25 cellular contexts compared by ENCODE assay signal in genomic region chr17:83150369-83151055, GRCh38.
DNase-seq lines count a peak whose midpoint lies in the region; ATAC-seq, FAIRE-seq and TF ChIP-seq lines count a peak whose summit lies in the region.
"Had no signal": no experiment of that assay in that cellular context is flagged by ENCODE, and none has a peak within 500 bp of the region (broad histone marks: within the 10 kb centered on the region; RNA-seq: fewer than 3 reads in every experiment).

No MANE protein-coding gene starts in this region.

- H3K4me3 Mint-ChIP-seq in effector memory CD8-positive, alpha-beta T cell = no peak overlapping the region
- peak overlapping the region; percentile 52 for H3K4me3 Mint-ChIP-seq in osteocyte (ENCODE audit: unreplicated experiment)
- H3K4me3 Mint-ChIP-seq: B cell; CD8-positive, alpha-beta memory T cell had no signal

- H3K9ac ChIP-seq in HepG2 (ENCODE audit: insufficient read depth, low read depth, low read length) = no peak overlapping the region

- no peak for ATAC-seq in HepG2
- no peak for ATAC-seq in right lobe of liver
- ATAC-seq in effector memory CD8-positive, alpha-beta T cell (replicated peaks) = no peak
- no peak for ATAC-seq in upper lobe of right lung
- no peak for ATAC-seq in HG03354 (IDR thresholded peaks at IDR 0.05; ENCODE audit: poor library complexity, severe bottlenecking, unreplicated experiment)
- ATAC-seq in GM18858 (IDR thresholded peaks at IDR 0.05; ENCODE audit: unreplicated experiment) = no peak
- ATAC-seq: left cardiac atrium had no signal

- H3K27me3 Mint-ChIP-seq in effector memory CD8-positive, alpha-beta T cell = peaks cover 10 to 21% of the 10 kb centered on the region in 2 donors
- no peaks in the 10 kb centered on the region for H3K27me3 Mint-ChIP-seq in osteocyte (ENCODE audit: unreplicated experiment)

- H3K79me2 ChIP-seq in HepG2 (ENCODE audit: insufficient read depth, low read length) = no peaks in the 10 kb centered on the region

- H3K9me3 ChIP-seq in HepG2 (ENCODE audit: low read length) (no peaks in the 10 kb centered on the region), right lobe of liver (no peaks in the 10 kb centered on the region), upper lobe of right lung (no peaks in the 10 kb centered on the region)
- H3K9me3 ChIP-seq: HAP-1, ovary had no signal

- H3K36me3 ChIP-seq in HepG2 (replicated peaks in 1 of 2; ENCODE audit: control insufficient read depth in 1 of 2, insufficient read depth in 2 of 2, low read length in 2 of 2) (no peaks in the 10 kb centered on the region), right lobe of liver (no peaks in the 10 kb centered on the region), upper lobe of right lung (no peaks in the 10 kb centered on the region)
- H3K36me3 ChIP-seq: HAP-1, ovary had no signal

- H3K4me1 Mint-ChIP-seq in effector memory CD8-positive, alpha-beta T cell (ENCODE audit: low read depth in 2 of 2) = peaks cover 5% of the 10 kb centered on the region in 2 donors
- H3K4me1 Mint-ChIP-seq in osteocyte (ENCODE audit: unreplicated experiment) = peaks cover 87% of the 10 kb centered on the region

- POLR2A ChIA-PET in HepG2 (lab: Yijun Ruan, JAX) = interaction anchor here (1.4 to 1.7 kb wide), 4 partner anchors 24 to 102 kb away, joined by 3 to 8 read pairs (median 6); no protein-coding TSS in a partner anchor

- TF ChIP-seq EP300 in HepG2 (IDR thresholded peaks at IDR 0.05; ENCODE audit: low read depth in 2 of 2, low read length in 2 of 2) = no peak
- TF ChIP-seq EP300 in HepG2 (CRISPR knock-in tag; IDR thresholded peaks at IDR 0.05; ENCODE audit: borderline replicate concordance) = no peak

- no peak overlapping the region for H2AFZ ChIP-seq in HepG2 (ENCODE audit: low read length)

- H3K4me2 ChIP-seq in HepG2 (ENCODE audit: low read depth, low read length) = no peak overlapping the region; the same call in 1 of the 2 replicates

- peaks cover 1 to 25% of the 10 kb centered on the region in 2 experiments; a peak in 4 of 5 replicates for H3K27me3 ChIP-seq in HepG2 (ENCODE audit: control insufficient read depth in 1 of 2, insufficient read depth in 2 of 2, low read length in 2 of 2)
- no peaks in the 10 kb centered on the region for H3K27me3 ChIP-seq in right lobe of liver
- no peaks in the 10 kb centered on the region for H3K27me3 ChIP-seq in upper lobe of right lung
- H3K27me3 ChIP-seq: ovary had no signal

- in situ Hi-C loops in HepG2 (cut with HindIII; ENCODE audit: extremely low pct_ligation_motif_present, low pct_unique_long_range_greater_than_20kb) = no loop called here

- no peak overlapping the region for H3K27ac ChIP-seq in HepG2 (ENCODE audit: extremely low read length, insufficient read depth, low read length)
- no peak overlapping the region for H3K27ac ChIP-seq in right lobe of liver
- H3K27ac ChIP-seq in upper lobe of right lung = no peak overlapping the region

- H3K36me3 Mint-ChIP-seq in effector memory CD8-positive, alpha-beta T cell (ENCODE audit: insufficient read depth) = no peaks in the 10 kb centered on the region
- H3K36me3 Mint-ChIP-seq in osteocyte (ENCODE audit: unreplicated experiment) = no peaks in the 10 kb centered on the region
- H3K36me3 Mint-ChIP-seq: CD8-positive, alpha-beta memory T cell had no signal

- DNase-seq in HepG2 (ENCODE audit: low spot score) = no peak
- DNase-seq in right lobe of liver = no peak
- no peak for DNase-seq in effector memory CD8-positive, alpha-beta T cell
- peak; percentile 36 for DNase-seq in osteocyte (ENCODE audit: extremely low spot score, unreplicated experiment)
- no peak for DNase-seq in upper lobe of right lung
- DNase-seq: activated CD4-positive, alpha-beta T cell treated with anti-CD3 and anti-CD28 coated beads, Interleukin-2, amount 50 U/mL, for 48 hours; activated CD8-positive, alpha-beta memory T cell treated with anti-CD3 and anti-CD28 coated beads, Interleukin-2, amount 50 U/mL, for 4 hours; activated naive CD4-positive, alpha-beta T cell treated with Interleukin-2 at 50 U/mL for 16 hours; CD8-positive, alpha-beta memory T cell; cerebellar nuclear complex; DMS153; hypothalamus; left cardiac atrium; NCI-H1436; NCI-H748 treated with DMSO at 0.1 percent for 48 hours; nephron progenitor cell; SHP77; stimulated activated CD4-positive, alpha-beta T cell treated with anti-CD3 and anti-CD28 coated beads, Interleukin-12 subunit alpha, Interleukin-12 subunit beta, amount 100 ng/mL, for 4 hours; stimulated activated CD4-positive, alpha-beta T cell treated with anti-CD3 and anti-CD28 coated beads, Interleukin-4, amount 100 ng/mL, for 24 hours; T-helper 2 cell had no signal

- no peaks in the 10 kb centered on the region for H3K9me3 Mint-ChIP-seq in effector memory CD8-positive, alpha-beta T cell
- H3K9me3 Mint-ChIP-seq in osteocyte (ENCODE audit: unreplicated experiment) = no peaks in the 10 kb centered on the region

- TF ChIP-seq RAD21 in HepG2 (CRISPR knock-in tag; IDR thresholded peaks at IDR 0.05) = no peak

- no peak for TF ChIP-seq CTCF in HepG2 (CRISPR knock-in tag; IDR thresholded peaks at IDR 0.05)
- TF ChIP-seq CTCF in right lobe of liver (IDR thresholded peaks at IDR 0.05) = no peak
- no peak for TF ChIP-seq CTCF in osteocyte (IDR thresholded peaks at IDR 0.05)
- no peak for TF ChIP-seq CTCF in upper lobe of right lung (IDR thresholded peaks at IDR 0.05)

- H3K27ac Mint-ChIP-seq in effector memory CD8-positive, alpha-beta T cell = peak overlapping the region; percentile 28 to 32
- peak overlapping the region; percentile 96 for H3K27ac Mint-ChIP-seq in osteocyte (ENCODE audit: unreplicated experiment)
- H3K27ac Mint-ChIP-seq: B cell, nephron progenitor cell had no signal

- peaks cover 35% of the 10 kb centered on the region for H3K4me1 ChIP-seq in HepG2 (ENCODE audit: insufficient read depth, low read length)
- H3K4me1 ChIP-seq in right lobe of liver = no peaks in the 10 kb centered on the region
- H3K4me1 ChIP-seq in upper lobe of right lung = peaks cover 11% of the 10 kb centered on the region
- H3K4me1 ChIP-seq: HAP-1 had no signal

- H3K4me3 ChIP-seq in HepG2 (replicated peaks in 1 of 3; ENCODE audit: insufficient read depth in 1 of 3, low read depth in 2 of 3, low read length in 3 of 3) (no peak overlapping the region), right lobe of liver (no peak overlapping the region), upper lobe of right lung (no peak overlapping the region)
- H3K4me3 ChIP-seq: HAP-1, ovary had no signal

- CTCF ChIA-PET in HepG2 (lab: Yijun Ruan, JAX; ENCODE audit: low intra/inter-chr PET ratio, low total read pairs) = no interaction called here

- WGBS in HepG2 (ENCODE audit: low lambda C conversion rate) = 52% methylated on average over 10 of the region's 10 CpGs
- WGBS in right lobe of liver (ENCODE audit: insufficient coverage, low coverage, low lambda C conversion rate, missing lambda C conversion rate) = 66% methylated on average over 10 of the region's 10 CpGs

- TF ChIP-seq POLR2A in HepG2 (IDR thresholded peaks at IDR 0.05; ENCODE audit: insufficient read depth in 1 of 2, low read depth in 2 of 2, low read length in 2 of 2) (no peak), right lobe of liver (IDR thresholded peaks at IDR 0.05) (no peak)

- no TSS peak for BruUV-seq in HepG2 (replicated peaks; lab: Mats Ljungman, UMichigan)

- no peaks in the 10 kb centered on the region for H4K20me1 ChIP-seq in HepG2 (ENCODE audit: insufficient read depth, low read length)

- intact Hi-C loops in HepG2 (cut with micrococcal nuclease; ENCODE audit: unreplicated experiment) (loop anchor here (1.0 kb wide), 1 partner anchor 24 kb away; no protein-coding TSS in a partner anchor), right lobe of liver (cut with DNase I) (no loop called here), upper lobe of right lung (cut with DNase I) (no loop called here)

- no peak for FAIRE-seq in HepG2 (lab: Jason Lieb, UNC)

TF ChIP-seq in HepG2, 621 proteins besides CTCF, POLR2A, EP300 and RAD21:
- 0 out of 2 replicates have a peak, but pooled peaks have one; percentile 29 for TF ChIP-seq ZNF788 (CRISPR knock-in tag; IDR thresholded peaks at IDR 0.05; ENCODE audit: borderline replicate concordance)
- TF ChIP-seq MXD1 (CRISPR knock-in tag; IDR thresholded peaks at IDR 0.05) = no peak
